Comparison of ENCODE assay signal across 1 cellular context in the genomic region with DNA sequence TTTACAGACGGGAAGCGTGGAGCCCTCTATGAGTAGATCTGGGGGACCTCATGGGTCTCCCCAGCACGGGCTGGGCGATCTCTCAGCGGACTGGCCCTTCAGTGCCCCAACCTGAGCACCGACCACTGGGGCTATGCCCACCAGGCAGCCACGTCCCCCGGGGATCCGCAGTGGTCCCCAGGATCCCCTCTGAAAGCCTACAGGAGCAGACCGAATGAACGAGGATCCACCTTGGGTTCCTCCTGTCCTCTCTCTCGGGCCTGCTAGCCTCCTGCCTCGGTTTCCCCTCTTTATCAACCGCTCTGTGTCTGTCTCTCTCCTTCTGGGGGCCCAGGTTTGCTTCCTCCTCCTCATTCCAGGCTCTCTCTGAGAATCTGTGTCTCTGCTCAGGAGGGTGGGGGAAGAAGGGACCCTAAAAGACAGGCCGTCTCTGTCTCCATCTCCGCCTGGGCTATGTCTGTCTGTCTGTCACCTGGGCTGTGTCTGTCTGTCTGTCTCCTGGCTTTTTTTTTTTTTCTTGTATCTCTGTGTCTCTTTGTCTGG.
TF ChIP-seq lines count a peak whose summit lies in the region.

No MANE protein-coding gene starts in this region.

TF ChIP-seq in IMR-90, 13 proteins besides CTCF, POLR2A, EP300 and RAD21:
- TF ChIP-seq CEBPB (IDR thresholded peaks at IDR 0.05; ENCODE audit: low read depth, low read length) (no peak), NFE2L2 (IDR thresholded peaks at IDR 0.05; ENCODE audit: low read depth, low read length) (no peak), SMC3 (IDR thresholded peaks at IDR 0.05; ENCODE audit: low read depth, low read length) (no peak), FOS (IDR thresholded peaks at IDR 0.05; ENCODE audit: low read depth, low read length) (no peak), BHLHE40 (IDR thresholded peaks at IDR 0.05; ENCODE audit: low read depth, low read length) (no peak), RFX5 (IDR thresholded peaks at IDR 0.05; ENCODE audit: low read depth, low read length) (no peak), MXI1 (IDR thresholded peaks at IDR 0.05; ENCODE audit: borderline replicate concordance, low read depth, low read length) (no peak), MAZ (IDR thresholded peaks at IDR 0.05; ENCODE audit: borderline replicate concordance, low read depth, low read length) (no peak), CHD1 (IDR thresholded peaks at IDR 0.05; ENCODE audit: low read depth, low read length) (no peak), MAFK (IDR thresholded peaks at IDR 0.05; ENCODE audit: low read depth, low read length) (no peak), RCOR1 (IDR thresholded peaks at IDR 0.05; ENCODE audit: insufficient replicate concordance, low read length) (no peak)
- TF ChIP-seq, protein P1, sequence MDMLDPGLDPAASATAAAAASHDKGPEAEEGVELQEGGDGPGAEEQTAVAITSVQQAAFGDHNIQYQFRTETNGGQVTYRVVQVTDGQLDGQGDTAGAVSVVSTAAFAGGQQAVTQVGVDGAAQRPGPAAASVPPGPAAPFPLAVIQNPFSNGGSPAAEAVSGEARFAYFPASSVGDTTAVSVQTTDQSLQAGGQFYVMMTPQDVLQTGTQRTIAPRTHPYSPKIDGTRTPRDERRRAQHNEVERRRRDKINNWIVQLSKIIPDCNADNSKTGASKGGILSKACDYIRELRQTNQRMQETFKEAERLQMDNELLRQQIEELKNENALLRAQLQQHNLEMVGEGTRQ (IDR thresholded peaks at IDR 0.05; ENCODE audit: low read depth, low read length): no peak
- TF ChIP-seq, protein P2, sequence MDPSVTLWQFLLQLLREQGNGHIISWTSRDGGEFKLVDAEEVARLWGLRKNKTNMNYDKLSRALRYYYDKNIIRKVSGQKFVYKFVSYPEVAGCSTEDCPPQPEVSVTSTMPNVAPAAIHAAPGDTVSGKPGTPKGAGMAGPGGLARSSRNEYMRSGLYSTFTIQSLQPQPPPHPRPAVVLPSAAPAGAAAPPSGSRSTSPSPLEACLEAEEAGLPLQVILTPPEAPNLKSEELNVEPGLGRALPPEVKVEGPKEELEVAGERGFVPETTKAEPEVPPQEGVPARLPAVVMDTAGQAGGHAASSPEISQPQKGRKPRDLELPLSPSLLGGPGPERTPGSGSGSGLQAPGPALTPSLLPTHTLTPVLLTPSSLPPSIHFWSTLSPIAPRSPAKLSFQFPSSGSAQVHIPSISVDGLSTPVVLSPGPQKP (IDR thresholded peaks at IDR 0.05; ENCODE audit: borderline replicate concordance, low read depth, low read length): no peak
